In the genomic region with DNA sequence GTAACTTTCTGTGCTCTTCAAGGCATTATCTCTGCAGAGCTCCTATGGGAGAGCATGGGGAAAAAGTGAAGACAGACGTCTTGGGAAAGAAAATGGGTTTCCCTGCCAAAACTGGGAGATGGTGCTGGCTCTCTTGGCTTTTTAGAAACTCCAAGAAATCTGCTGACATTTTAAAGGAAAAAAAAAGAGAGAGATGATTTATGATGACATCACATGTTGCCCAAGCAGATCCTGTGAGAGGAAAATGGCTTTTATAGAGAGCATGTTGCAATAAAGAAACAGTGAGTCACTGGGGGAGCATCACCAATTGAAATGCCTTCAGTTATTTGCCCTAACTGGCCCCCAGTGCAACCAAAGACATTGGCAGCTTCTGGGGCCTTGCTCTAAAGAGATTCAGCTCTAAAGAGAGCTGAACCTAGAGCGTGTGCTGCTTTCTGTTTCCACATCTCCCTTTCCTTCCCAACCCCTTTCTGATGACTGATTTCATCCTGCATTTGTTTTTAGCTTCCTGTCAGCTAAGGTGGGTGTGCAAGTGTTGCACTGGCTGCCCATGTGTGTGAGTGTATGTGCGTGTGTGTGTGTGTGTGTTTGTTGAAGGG, we compare ENCODE assay signal across 10 cellular contexts. TPM values are rescaled to one million over a fixed set of nuclear protein-coding genes. Genes with fewer than 3 reads are reported as not detected.
DNase-seq lines count a peak whose midpoint lies in the region; TF ChIP-seq lines count a peak whose summit lies in the region.
"Had no signal": no experiment of that assay in that cellular context is flagged by ENCODE, and none has a peak within 500 bp of the region (broad histone marks: within the 10 kb centered on the region; RNA-seq: fewer than 3 reads in every experiment).

No MANE protein-coding gene starts in this region.

- no peaks in the 10 kb centered on the region for H3K36me3 ChIP-seq in hepatocyte (replicated peaks; ENCODE audit: insufficient read depth, low read depth)
- H3K36me3 ChIP-seq in urinary bladder (ENCODE audit: insufficient read depth) = no peaks in the 10 kb centered on the region

- H3K4me3 ChIP-seq in astrocyte of the spinal cord (ENCODE audit: low read depth, low read length) = no peak overlapping the region
- H3K4me3 ChIP-seq in hepatocyte = no peak overlapping the region
- H3K4me3 ChIP-seq in urinary bladder (ENCODE audit: low read depth, low read length) = no peak overlapping the region

- H3K9me3 ChIP-seq in hepatocyte (ENCODE audit: low read depth) = no peaks in the 10 kb centered on the region

- H3K4me1 ChIP-seq in hepatocyte (ENCODE audit: insufficient read depth) (peaks cover 27% of the 10 kb centered on the region), urinary bladder (ENCODE audit: insufficient read depth) (peaks cover 5% of the 10 kb centered on the region)

- TF ChIP-seq CTCF in astrocyte of the spinal cord (IDR thresholded peaks at IDR 0.05; ENCODE audit: low read depth, low read length) (no peak), hepatocyte (IDR thresholded peaks at IDR 0.05; ENCODE audit: poor library complexity) (no peak)

- H2AFZ ChIP-seq in hepatocyte = no peak overlapping the region

- 59% methylated on average over 3 of the region's 3 CpGs for WGBS in hepatocyte (ENCODE audit: low lambda C conversion rate, missing lambda C conversion rate)
- WGBS in urinary bladder = 30% methylated on average over 3 of the region's 3 CpGs

- in situ Hi-C loops in astrocyte of the spinal cord (cut with HindIII; ENCODE audit: low sequenced_read_pairs) = no loop called here
- in situ Hi-C loops in G401 (cut with HindIII; ENCODE audit: low sequenced_read_pairs) = no loop called here

- H3K27me3 ChIP-seq in hepatocyte = no peaks in the 10 kb centered on the region

- no peak overlapping the region for H3K4me2 ChIP-seq in hepatocyte

- H3K9me2 ChIP-seq in hepatocyte (replicated peaks; ENCODE audit: insufficient read depth) = no peaks in the 10 kb centered on the region

- no peaks in the 10 kb centered on the region for H3K79me2 ChIP-seq in hepatocyte

- H4K20me1 ChIP-seq in hepatocyte (ENCODE audit: insufficient read depth, poor library complexity, severe bottlenecking) = no peaks in the 10 kb centered on the region

- H3K27ac ChIP-seq in hepatocyte (peak overlapping the region; percentile 64), urinary bladder (ENCODE audit: low read depth) (peak overlapping the region; percentile 62)
- H3K27ac ChIP-seq: 22Rv1 had no signal

- DNase-seq in DMS53 (lab: John Stamatoyannopoulos, UW) (peak; percentile 8), DMS53 treated with DMSO at 0.1 percent for 48 hours (lab: John Stamatoyannopoulos, UW; ENCODE audit: unreplicated experiment) (no peak), astrocyte of the spinal cord (ENCODE audit: low read depth, low spot score) (peak; percentile 81), hepatocyte (ENCODE audit: low spot score) (peak; percentile 74), G401 (ENCODE audit: low spot score) (no peak), NCI-H524 (lab: John Stamatoyannopoulos, UW) (no peak)
- DNase-seq in activated CD4-positive, CD25-positive, alpha-beta regulatory T cell (lab: John Stamatoyannopoulos, UW) = no peak
- DNase-seq: NCI-H187 had no signal

RNA-seq across cellular contexts. Expression of a gene that starts 37.7 kb away (rescaled TPM):
- total RNA-seq in hepatocyte = 5.6 and 6.8 TPM in 2 replicates
- polyA plus RNA-seq in hepatocyte = 8.3 and 15.7 TPM in 2 replicates
- 17.7 TPM for total RNA-seq in urinary bladder
- 7.9 TPM for polyA plus RNA-seq in urinary bladder
- total RNA-seq in G401 (2014; rRNA removed; shearing (Covaris generic)) = not detected in 2 replicates

Comparison
In these comparisons a context has a peak if more than half of its experiments do, and no peak if none do; other contexts are left out.
1. DNase-seq: peak in DMS53 (single experiment), astrocyte of the spinal cord (single experiment) and hepatocyte (single experiment); none in DMS53 treated with DMSO at 0.1 percent for 48 hours (single experiment), activated CD4-positive, CD25-positive, alpha-beta regulatory T cell (0 of 4), G401 (single experiment) and NCI-H524 (0 of 2).